8 cellular contexts compared by ENCODE assay signal in the genomic region with DNA sequence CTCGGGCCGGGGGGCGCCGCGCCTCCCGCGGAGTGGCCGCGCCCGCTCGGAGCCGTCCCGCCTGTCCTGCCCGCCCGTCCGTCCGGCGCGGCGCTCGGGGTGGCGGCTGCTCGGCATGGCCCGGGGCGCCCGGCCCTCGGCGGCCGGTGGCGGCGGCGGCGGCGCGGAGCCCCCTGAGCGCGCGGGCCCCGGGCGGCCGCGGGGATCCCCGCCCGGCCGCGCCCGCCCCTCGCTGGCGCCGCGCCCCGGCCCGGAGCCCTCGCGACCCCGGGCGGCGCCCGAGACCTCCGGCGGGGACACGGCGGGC. TPM values are rescaled to one million over a fixed set of nuclear protein-coding genes. Genes with fewer than 3 reads are reported as not detected.
A peak's percentile ranks its signal among the peaks of the same experiment; 100 is the strongest.
DNase-seq lines count a peak whose midpoint lies in the region; ATAC-seq, FAIRE-seq and TF ChIP-seq lines count a peak whose summit lies in the region.

No MANE protein-coding gene starts in this region.

- in situ Hi-C loops in astrocyte of the cerebellum (cut with HindIII; ENCODE audit: low sequenced_read_pairs) = no loop called here

- intact Hi-C loops in pancreas (cut with DNase I) = loop anchor here in 1 of 3 donors (10.0 kb wide), 1 partner anchor 593 kb away; no protein-coding TSS in a partner anchor

- H3K4me1 ChIP-seq in pancreas = peaks cover 0 to 9% (median 0%) of the 10 kb centered on the region in 3 donors
- H3K4me1 ChIP-seq in effector memory CD4-positive, alpha-beta T cell (ENCODE audit: control insufficient read depth, insufficient read depth, low read length, poor library complexity, severe bottlenecking) = peaks cover 8% of the 10 kb centered on the region

- no peaks in the 10 kb centered on the region for H3K9me3 ChIP-seq in pancreas
- H3K9me3 ChIP-seq in effector memory CD4-positive, alpha-beta T cell (ENCODE audit: control insufficient read depth, low read length) = no peaks in the 10 kb centered on the region

- H3K4me3 ChIP-seq in astrocyte of the cerebellum (ENCODE audit: low read depth, low read length) (peak overlapping the region; percentile 53), pancreas (peak overlapping the region; percentile 31 to 76 (median 58))
- H3K4me3 ChIP-seq in effector memory CD4-positive, alpha-beta T cell (ENCODE audit: insufficient read depth, low read depth, low read length, poor library complexity, severe bottlenecking) = no peak overlapping the region

- DNase-seq in astrocyte of the cerebellum (ENCODE audit: low read depth) (no peak), pancreas (no peak), globus pallidus (ENCODE audit: low spot score) (no peak), NCI-H1105 treated with DMSO at 0.1 percent for 48 hours (lab: John Stamatoyannopoulos, UW) (no peak)
- no peak for DNase-seq in effector memory CD4-positive, alpha-beta T cell
- DNase-seq in stimulated activated CD4-positive, alpha-beta T cell treated with anti-CD3 and anti-CD28 coated beads, Interleukin-2, amount 100 ng/mL, for 48 hours = no peak

- FAIRE-seq in pancreas (lab: Jason Lieb, UNC) = no peak

- ATAC-seq in GM18909 (IDR thresholded peaks at IDR 0.05; ENCODE audit: poor library complexity, unreplicated experiment) = peak; percentile 15
- peak; percentile 13 for ATAC-seq in HG02852 (IDR thresholded peaks at IDR 0.05; ENCODE audit: unreplicated experiment)
- peak in 1 of 4 donors; percentile 2 for ATAC-seq in pancreas

- H3K27me3 ChIP-seq in pancreas = no peaks in the 10 kb centered on the region
- H3K27me3 ChIP-seq in effector memory CD4-positive, alpha-beta T cell (replicated peaks; ENCODE audit: control insufficient read depth, insufficient read depth, low read length, poor library complexity, severe bottlenecking) = peaks cover 7% of the 10 kb centered on the region

- TF ChIP-seq CTCF in astrocyte of the cerebellum (IDR thresholded peaks at IDR 0.05; ENCODE audit: low read depth, low read length, missing control alignments) (no peak), pancreas (IDR thresholded peaks at IDR 0.05) (no peak)

- no peaks in the 10 kb centered on the region for H3K36me3 ChIP-seq in pancreas
- no peaks in the 10 kb centered on the region for H3K36me3 ChIP-seq in effector memory CD4-positive, alpha-beta T cell (ENCODE audit: control insufficient read depth, insufficient read depth, low read length)

- peak overlapping the region in 1 of 4 donors; percentile 55 for H3K27ac ChIP-seq in pancreas
- no peak overlapping the region for H3K27ac ChIP-seq in effector memory CD4-positive, alpha-beta T cell (ENCODE audit: insufficient read depth, low read length, poor library complexity, severe bottlenecking)

- WGBS in pancreas, 2 donors = 0 to 1% methylated on average over 14 to 63 of the region's 63 CpGs

RNA-seq across cellular contexts. Expression of a gene that starts 0.4 kb away (rescaled TPM):
- 10 to 100 TPM; 15.0 to 30.8 (median 22.3) TPM for total RNA-seq in pancreas
- 10 to 100 TPM; 10.8 to 15.1 TPM for polyA plus RNA-seq in pancreas
